Comparison of ENCODE assay signal across 12 cellular contexts in the genomic region with DNA sequence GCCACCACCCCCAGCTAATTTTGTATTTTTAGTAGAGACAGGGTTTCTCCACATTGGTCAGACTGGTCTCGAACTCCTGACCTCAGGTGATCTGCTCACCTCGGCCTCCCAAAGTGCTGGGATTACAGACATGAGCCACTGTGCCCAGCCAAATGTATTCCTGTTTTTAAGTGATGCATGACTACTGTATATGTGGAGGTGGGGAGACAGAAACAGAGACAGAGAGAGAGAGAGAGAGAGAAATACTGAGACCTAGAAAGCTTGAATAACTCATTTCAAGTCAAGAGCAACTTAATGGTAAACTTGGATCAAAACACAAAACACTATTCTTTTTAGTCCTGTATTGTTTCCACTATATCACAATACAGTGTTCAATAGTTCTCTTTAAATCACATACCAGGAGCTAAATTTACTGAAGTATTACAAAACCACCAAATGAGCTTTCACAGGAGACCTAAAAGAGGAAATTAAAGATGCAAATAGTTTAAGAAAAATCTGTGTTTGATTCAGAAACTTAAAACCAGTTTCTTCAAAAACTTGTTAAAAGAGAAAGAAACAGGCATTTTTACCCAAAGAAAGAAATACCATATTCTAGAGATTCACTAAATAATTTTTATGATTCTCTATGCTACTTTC.
A peak's percentile ranks its signal among the peaks of the same experiment; 100 is the strongest.
DNase-seq lines count a peak whose midpoint lies in the region; ATAC-seq, FAIRE-seq and TF ChIP-seq lines count a peak whose summit lies in the region.
"Had no signal": no experiment of that assay in that cellular context is flagged by ENCODE, and none has a peak within 500 bp of the region (broad histone marks: within the 10 kb centered on the region; RNA-seq: fewer than 3 reads in every experiment).

No MANE protein-coding gene starts in this region.

- POLR2A ChIA-PET in HepG2 (lab: Yijun Ruan, JAX): no interaction called here
- POLR2A ChIA-PET in MCF 10A (lab: Yijun Ruan, JAX): no interaction called here

- no peaks in the 10 kb centered on the region for H3K36me3 Mint-ChIP-seq in activated T-helper 17 cell treated with anti-CD3 and anti-CD28 coated beads, Interleukin-2, amount 50 U/mL, for 72 hours (ENCODE audit: low read depth)
- no peaks in the 10 kb centered on the region for H3K36me3 Mint-ChIP-seq in MCF 10A (ENCODE audit: insufficient read depth, unreplicated experiment)

- no TSS peak for BruUV-seq in HepG2 (replicated peaks; lab: Mats Ljungman, UMichigan)
- BruUV-seq in MCF 10A (replicated peaks; lab: Mats Ljungman, UMichigan): no TSS peak

- no peak for TF ChIP-seq POLR2A in HepG2 (IDR thresholded peaks at IDR 0.05; ENCODE audit: insufficient read depth in 1 of 2, low read depth in 2 of 2, low read length in 2 of 2)

- H3K9me3 ChIP-seq in BLaER1 treated with 17β-estradiol and CSF1 and Interleukin-3, amounts not matched to agents 10 nM and 100 nM (replicated peaks in 1 of 11): no peaks in the 10 kb centered on the region
- H3K9me3 ChIP-seq in HepG2 (ENCODE audit: low read length): no peaks in the 10 kb centered on the region

- H3K36me3 ChIP-seq in BLaER1 treated with 17β-estradiol and CSF1 and Interleukin-3, amounts not matched to agents 10 nM and 100 nM: no peaks in the 10 kb centered on the region
- H3K36me3 ChIP-seq in HepG2 (replicated peaks in 1 of 2; ENCODE audit: control insufficient read depth in 1 of 2, insufficient read depth in 2 of 2, low read length in 2 of 2): no peaks in the 10 kb centered on the region

- peak; percentile 49 for ATAC-seq in GM19395 (IDR thresholded peaks at IDR 0.05; ENCODE audit: unreplicated experiment)
- ATAC-seq in HG03378 (IDR thresholded peaks at IDR 0.05; ENCODE audit: unreplicated experiment): peak; percentile 35
- ATAC-seq in activated T-helper 17 cell treated with anti-CD3 and anti-CD28 coated beads, Interleukin-2, amount 50 U/mL, for 72 hours (replicated peaks): peak; percentile 69
- no peak for ATAC-seq in HepG2

- H3K79me2 ChIP-seq in HepG2 (ENCODE audit: insufficient read depth, low read length): no peaks in the 10 kb centered on the region

- CTCF ChIA-PET in HepG2 (lab: Yijun Ruan, JAX; ENCODE audit: low intra/inter-chr PET ratio, low total read pairs) (no interaction called here), MCF 10A (lab: Yijun Ruan, JAX) (interaction anchor here (1.1 kb wide), 1 partner anchor 108 kb away, joined by 4 read pairs; no protein-coding TSS in a partner anchor)

- TF ChIP-seq EP300 in HepG2 (IDR thresholded peaks at IDR 0.05; ENCODE audit: low read depth in 2 of 2, low read length in 2 of 2) (no peak), HepG2 (CRISPR knock-in tag; IDR thresholded peaks at IDR 0.05; ENCODE audit: borderline replicate concordance) (no peak)

- no peak overlapping the region for H2AFZ ChIP-seq in HepG2 (ENCODE audit: low read length)

- whole genome bisulfite sequencing in HepG2 (ENCODE audit: low lambda C conversion rate): 0% methylated on average over 2 of the region's 2 CpGs

- no peak for TF ChIP-seq RAD21 in HepG2 (CRISPR knock-in tag; IDR thresholded peaks at IDR 0.05)

- in situ Hi-C loops in HepG2 (cut with HindIII; ENCODE audit: extremely low pct_ligation_motif_present, low pct_unique_long_range_greater_than_20kb): no loop called here

- TF ChIP-seq CTCF in HepG2 (CRISPR knock-in tag; IDR thresholded peaks at IDR 0.05) (no peak), MCF 10A (IDR thresholded peaks at IDR 0.05; ENCODE audit: unreplicated experiment) (no peak)

- H3K4me1 ChIP-seq in BLaER1 treated with 17β-estradiol and CSF1 and Interleukin-3, amounts not matched to agents 10 nM and 100 nM: peaks cover 0 to 58% (median 18%) of the 10 kb centered on the region in 10 experiments; a peak in 18 of 20 replicates
- no peaks in the 10 kb centered on the region for H3K4me1 ChIP-seq in HepG2 (ENCODE audit: insufficient read depth, low read length)

- peak overlapping the region; percentile 35 for H3K4me3 Mint-ChIP-seq in activated T-helper 17 cell treated with anti-CD3 and anti-CD28 coated beads, Interleukin-2, amount 50 U/mL, for 72 hours
- H3K4me3 Mint-ChIP-seq in MCF 10A (ENCODE audit: unreplicated experiment): no peak overlapping the region

- H3K9ac ChIP-seq in BLaER1 treated with 17β-estradiol and CSF1 and Interleukin-3, amounts not matched to agents 10 nM and 100 nM: peak overlapping the region in 3 of 11 experiments; percentile 23 to 60 (median 52); a peak in 4 of 22 replicates
- H3K9ac ChIP-seq in HepG2 (ENCODE audit: insufficient read depth, low read depth, low read length): no peak overlapping the region

- H3K27me3 ChIP-seq in BLaER1 treated with 17β-estradiol and CSF1 and Interleukin-3, amounts not matched to agents 10 nM and 100 nM: no peaks in the 10 kb centered on the region
- no peaks in the 10 kb centered on the region for H3K27me3 ChIP-seq in HepG2 (ENCODE audit: control insufficient read depth in 1 of 2, insufficient read depth in 2 of 2, low read length in 2 of 2)

- no peaks in the 10 kb centered on the region for H4K20me1 ChIP-seq in BLaER1 treated with 17β-estradiol and CSF1 and Interleukin-3, amounts not matched to agents 10 nM and 100 nM
- no peaks in the 10 kb centered on the region for H4K20me1 ChIP-seq in HepG2 (ENCODE audit: insufficient read depth, low read length)

- peak overlapping the region; percentile 28 for H3K27ac Mint-ChIP-seq in activated T-helper 17 cell treated with anti-CD3 and anti-CD28 coated beads, Interleukin-2, amount 50 U/mL, for 72 hours
- H3K27ac Mint-ChIP-seq in MCF 10A (ENCODE audit: low read depth, unreplicated experiment): no peak overlapping the region

- H3K27ac ChIP-seq in BLaER1 treated with 17β-estradiol and CSF1 and Interleukin-3, amounts not matched to agents 10 nM and 100 nM: peak overlapping the region in 9 of 11 experiments; percentile 20 to 83 (median 53); a peak in 14 of 22 replicates
- H3K27ac ChIP-seq in HepG2 (ENCODE audit: extremely low read length, insufficient read depth, low read length): no peak overlapping the region

- peak overlapping the region in 10 of 11 experiments; percentile 9 to 72 (median 57); a peak in 15 of 22 replicates for H3K4me2 ChIP-seq in BLaER1 treated with 17β-estradiol and CSF1 and Interleukin-3, amounts not matched to agents 10 nM and 100 nM
- H3K4me2 ChIP-seq in HepG2 (ENCODE audit: low read depth, low read length): no peak overlapping the region

- H3K9me3 Mint-ChIP-seq in activated T-helper 17 cell treated with anti-CD3 and anti-CD28 coated beads, Interleukin-2, amount 50 U/mL, for 72 hours: no peaks in the 10 kb centered on the region
- no peaks in the 10 kb centered on the region for H3K9me3 Mint-ChIP-seq in MCF 10A (ENCODE audit: unreplicated experiment)

- no peak overlapping the region for H3K4me3 ChIP-seq in BLaER1 treated with 17β-estradiol and CSF1 and Interleukin-3, amounts not matched to agents 10 nM and 100 nM
- no peak overlapping the region for H3K4me3 ChIP-seq in HepG2 (replicated peaks in 1 of 3; ENCODE audit: insufficient read depth in 1 of 3, low read depth in 2 of 3, low read length in 3 of 3)

- intact Hi-C loops in HepG2 (cut with micrococcal nuclease; ENCODE audit: unreplicated experiment) (no loop called here), MCF 10A (cut with micrococcal nuclease) (no loop called here)

- DNase-seq in NCI-H1930 (lab: John Stamatoyannopoulos, UW) (no peak), NCI-H187 treated with DMSO at 0.1 percent for 48 hours (lab: John Stamatoyannopoulos, UW) (no peak), HepG2 (ENCODE audit: low spot score) (no peak), MCF 10A (ENCODE audit: unreplicated experiment) (no peak)
- DNase-seq: activated gamma-delta T cell treated with Interleukin-2 at 50 U/mL for 16 hours, NCI-H1694 treated with DMSO at 0.1 percent for 48 hours had no signal

- H3K4me1 Mint-ChIP-seq in activated T-helper 17 cell treated with anti-CD3 and anti-CD28 coated beads, Interleukin-2, amount 50 U/mL, for 72 hours: peaks cover 11% of the 10 kb centered on the region
- H3K4me1 Mint-ChIP-seq in MCF 10A (ENCODE audit: insufficient read depth, unreplicated experiment): no peaks in the 10 kb centered on the region

- H3K27me3 Mint-ChIP-seq in activated T-helper 17 cell treated with anti-CD3 and anti-CD28 coated beads, Interleukin-2, amount 50 U/mL, for 72 hours: no peaks in the 10 kb centered on the region
- no peaks in the 10 kb centered on the region for H3K27me3 Mint-ChIP-seq in MCF 10A (ENCODE audit: insufficient read depth, unreplicated experiment)

- FAIRE-seq in HepG2 (lab: Jason Lieb, UNC): no peak
- FAIRE-seq: colon, frontal cortex had no signal

TF ChIP-seq in HepG2, 621 proteins besides CTCF, POLR2A, EP300 and RAD21:
- TF ChIP-seq ZNF446 (CRISPR knock-in tag; IDR thresholded peaks at IDR 0.05) (no peak), ZNF577 (CRISPR knock-in tag; IDR thresholded peaks at IDR 0.05; ENCODE audit: borderline replicate concordance, low read depth) (no peak), TRIM22 (IDR thresholded peaks at IDR 0.05) (no peak), MEIS2 (CRISPR knock-in tag; IDR thresholded peaks at IDR 0.05) (no peak), HNF4A (CRISPR knock-in tag; IDR thresholded peaks at IDR 0.05) (no peak)
TF ChIP-seq in HepG2: peak in this region for 0.
